8 cellular contexts compared by ENCODE assay signal in the genomic region with DNA sequence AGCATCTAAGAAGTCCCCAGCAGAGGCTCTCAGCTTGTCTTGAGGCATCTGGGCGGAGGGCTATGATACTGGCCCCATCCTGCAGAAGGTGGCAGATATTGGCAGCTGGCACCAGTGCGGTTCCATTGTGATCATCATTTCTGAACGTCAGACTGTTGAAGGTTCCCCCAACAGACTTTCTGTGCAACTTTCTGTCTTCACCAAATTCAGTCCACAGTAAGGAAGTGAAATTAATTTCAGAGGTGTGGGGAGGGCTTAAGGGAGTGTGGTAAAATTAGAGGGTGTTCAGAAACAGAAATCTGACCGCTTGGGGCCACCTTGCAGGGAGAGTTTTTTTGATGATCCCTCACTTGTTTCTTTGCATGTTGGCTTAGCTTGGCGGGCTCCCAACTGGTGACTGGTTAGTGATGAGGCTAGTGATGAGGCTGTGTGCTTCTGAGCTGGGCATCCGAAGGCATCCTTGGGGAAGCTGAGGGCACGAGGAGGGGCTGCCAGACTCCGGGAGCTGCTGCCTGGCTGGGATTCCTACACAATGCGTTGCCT.
DNase-seq lines count a peak whose midpoint lies in the region; ATAC-seq and TF ChIP-seq lines count a peak whose summit lies in the region.

A gene with protein sequence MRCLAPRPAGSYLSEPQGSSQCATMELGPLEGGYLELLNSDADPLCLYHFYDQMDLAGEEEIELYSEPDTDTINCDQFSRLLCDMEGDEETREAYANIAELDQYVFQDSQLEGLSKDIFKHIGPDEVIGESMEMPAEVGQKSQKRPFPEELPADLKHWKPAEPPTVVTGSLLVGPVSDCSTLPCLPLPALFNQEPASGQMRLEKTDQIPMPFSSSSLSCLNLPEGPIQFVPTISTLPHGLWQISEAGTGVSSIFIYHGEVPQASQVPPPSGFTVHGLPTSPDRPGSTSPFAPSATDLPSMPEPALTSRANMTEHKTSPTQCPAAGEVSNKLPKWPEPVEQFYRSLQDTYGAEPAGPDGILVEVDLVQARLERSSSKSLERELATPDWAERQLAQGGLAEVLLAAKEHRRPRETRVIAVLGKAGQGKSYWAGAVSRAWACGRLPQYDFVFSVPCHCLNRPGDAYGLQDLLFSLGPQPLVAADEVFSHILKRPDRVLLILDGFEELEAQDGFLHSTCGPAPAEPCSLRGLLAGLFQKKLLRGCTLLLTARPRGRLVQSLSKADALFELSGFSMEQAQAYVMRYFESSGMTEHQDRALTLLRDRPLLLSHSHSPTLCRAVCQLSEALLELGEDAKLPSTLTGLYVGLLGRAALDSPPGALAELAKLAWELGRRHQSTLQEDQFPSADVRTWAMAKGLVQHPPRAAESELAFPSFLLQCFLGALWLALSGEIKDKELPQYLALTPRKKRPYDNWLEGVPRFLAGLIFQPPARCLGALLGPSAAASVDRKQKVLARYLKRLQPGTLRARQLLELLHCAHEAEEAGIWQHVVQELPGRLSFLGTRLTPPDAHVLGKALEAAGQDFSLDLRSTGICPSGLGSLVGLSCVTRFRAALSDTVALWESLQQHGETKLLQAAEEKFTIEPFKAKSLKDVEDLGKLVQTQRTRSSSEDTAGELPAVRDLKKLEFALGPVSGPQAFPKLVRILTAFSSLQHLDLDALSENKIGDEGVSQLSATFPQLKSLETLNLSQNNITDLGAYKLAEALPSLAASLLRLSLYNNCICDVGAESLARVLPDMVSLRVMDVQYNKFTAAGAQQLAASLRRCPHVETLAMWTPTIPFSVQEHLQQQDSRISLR (plus strand): TSS at position 404 of the 543 bp plus-strand sequence. CDS start 129 bp downstream, at position 533.

- H3K27ac Mint-ChIP-seq in activated naive CD8-positive, alpha-beta T cell = no peak within 1 kb of the TSS

- peaks cover 38% of the 10 kb centered on the region for H3K27me3 Mint-ChIP-seq in activated naive CD8-positive, alpha-beta T cell

- peak; percentile 84 for DNase-seq in AG10803 (ENCODE audit: low read depth)
- DNase-seq in OCI-M1 (lab: John Stamatoyannopoulos, UW) = peak; percentile 95
- DNase-seq in hypothalamus (lab: John Stamatoyannopoulos, UW) = peak in 35 of 51 donors; percentile 10 to 63 (median 36)
- DNase-seq in stimulated activated CD8-positive, alpha-beta memory T cell treated with anti-CD3 and anti-CD28 coated beads, Interleukin-2, amount 100 ng/mL, for 48 hours (ENCODE audit: low read depth in 2 of 2) = peak; percentile 41 to 45
- no peak for DNase-seq in HuH-7.5 (ENCODE audit: low spot score)

- ATAC-seq in GM18873 (IDR thresholded peaks at IDR 0.05; ENCODE audit: low FRiP score, unreplicated experiment) (peak; percentile 64), HG03039 (IDR thresholded peaks at IDR 0.05; ENCODE audit: unreplicated experiment) (peak; percentile 40)

- peak within 1 kb of the TSS; percentile 88 for H3K4me3 Mint-ChIP-seq in activated naive CD8-positive, alpha-beta T cell

- H3K36me3 Mint-ChIP-seq in activated naive CD8-positive, alpha-beta T cell = no peaks in the 10 kb centered on the region

- H3K4me1 Mint-ChIP-seq in activated naive CD8-positive, alpha-beta T cell (ENCODE audit: low read depth) = peaks cover 40% of the 10 kb centered on the region

- H3K9me3 Mint-ChIP-seq in activated naive CD8-positive, alpha-beta T cell (ENCODE audit: low read depth) = no peaks in the 10 kb centered on the region

- H3K4me3 ChIP-seq in AG10803 (ENCODE audit: low read length) = no peak within 1 kb of the TSS

- TF ChIP-seq CTCF in AG10803 (conservative IDR thresholded peaks at IDR 0.05; ENCODE audit: low read length) = no peak
